Comparison of ENCODE assay signal across 8 cellular contexts in genomic region chr13:73060251-73061160, GRCh38. TPM values are rescaled to one million over a fixed set of nuclear protein-coding genes. Genes with fewer than 3 reads are reported as not detected.
DNase-seq lines count a peak whose midpoint lies in the region; ATAC-seq and TF ChIP-seq lines count a peak whose summit lies in the region.

No MANE protein-coding gene starts in this region.

- peaks cover 5% of the 10 kb centered on the region for H3K36me3 ChIP-seq in IMR-90 (ENCODE audit: control insufficient read depth, insufficient read depth, low read length)
- no peaks in the 10 kb centered on the region for H3K36me3 ChIP-seq in iPS DF 6.9 (ENCODE audit: control insufficient read depth, insufficient read depth, low read length)
- peaks cover 0 to 7% (median 0%) of the 10 kb centered on the region in 3 donors for H3K36me3 ChIP-seq in skeletal muscle tissue (ENCODE audit: control insufficient read depth in 3 of 3, insufficient read depth in 3 of 3, low read length in 3 of 3)

- 0 out of 2 replicates have a peak, but pooled peaks have one; percentile 6 for TF ChIP-seq RAD21 in IMR-90 (IDR thresholded peaks at IDR 0.05; ENCODE audit: low read length)

- H3K9ac ChIP-seq in IMR-90 (ENCODE audit: low read depth, low read length) (peak overlapping the region; percentile 52), skeletal muscle tissue (ENCODE audit: low read depth in 1 of 3, low read length in 3 of 3) (peak overlapping the region; percentile 79 to 85 (median 80))

- peak overlapping the region; percentile 53 for H3K4ac ChIP-seq in IMR-90 (ENCODE audit: low read depth, low read length)

- CTCF ChIA-PET in IMR-90 (lab: Yijun Ruan, JAX): interaction anchor here (0.6 to 1.0 kb wide), 4 partner anchors 8 to 1777 kb away, joined by 3 read pairs; no protein-coding TSS in a partner anchor

- ATAC-seq in IMR-90 (ENCODE audit: low read depth): peak; percentile 3; the same call in 1 of the 2 replicates

- 0 out of 2 replicates have a peak, but pooled peaks have one; percentile 0 for TF ChIP-seq CTCF in IMR-90 (conservative IDR thresholded peaks at IDR 0.05; ENCODE audit: low read depth, low read length)

- H3K4me1 ChIP-seq in IMR-90 (ENCODE audit: control insufficient read depth, insufficient read depth, low read length): peaks cover 5% of the 10 kb centered on the region
- H3K4me1 ChIP-seq in iPS DF 6.9 (ENCODE audit: control insufficient read depth, insufficient read depth, low read length): no peaks in the 10 kb centered on the region
- peaks cover 4 to 13% (median 6%) of the 10 kb centered on the region in 3 donors for H3K4me1 ChIP-seq in skeletal muscle tissue (ENCODE audit: control insufficient read depth in 3 of 3, insufficient read depth in 3 of 3, low read length in 3 of 3)

- peak overlapping the region; percentile 76 for H2BK5ac ChIP-seq in IMR-90 (ENCODE audit: low read depth, low read length, poor library complexity, severe bottlenecking)

- H3K9me3 Mint-ChIP-seq in activated naive CD4-positive, alpha-beta T cell treated with anti-CD3 and anti-CD28 coated beads, Interleukin-2, amount 50 U/mL, for 24 hours: no peaks in the 10 kb centered on the region

- 0% methylated on average over 8 of the region's 26 CpGs; no CpG with 5 or more reads in 1 of the 2 experiments for WGBS in IMR-90 (ENCODE audit: extremely low coverage in 2 of 2, insufficient read length in 1 of 2), 2 experiments
- WGBS in iPS DF 6.9 (ENCODE audit: insufficient coverage, insufficient read length): no CpG with 5 or more reads among the region's 26 CpGs

- POLR2A ChIA-PET in IMR-90 (lab: Charles Lee; ENCODE audit: unreplicated experiment): interaction anchor here (0.6 kb wide), 1 partner anchor 98 kb away, joined by 3 read pairs; no protein-coding TSS in a partner anchor

- peak overlapping the region; percentile 59; the same call in 1 of the 2 replicates for H4K91ac ChIP-seq in IMR-90 (ENCODE audit: insufficient read depth, low read depth, low read length)

- H3K27me3 ChIP-seq in IMR-90 (ENCODE audit: control insufficient read depth, insufficient read depth, low read length) (no peaks in the 10 kb centered on the region), iPS DF 6.9 (ENCODE audit: control insufficient read depth, insufficient read depth, low read length) (peaks cover 18% of the 10 kb centered on the region), skeletal muscle tissue (ENCODE audit: control insufficient read depth in 3 of 3, insufficient read depth in 3 of 3, low read length in 3 of 3) (no peaks in the 10 kb centered on the region)

- in situ Hi-C loops in IMR-90 (cut with MboI; ENCODE audit: low sequenced_read_pairs): no loop called here

- no peak overlapping the region for H4K5ac ChIP-seq in IMR-90 (ENCODE audit: low read depth, low read length)

- peak overlapping the region; percentile 14 for H2AK9ac ChIP-seq in IMR-90 (replicated peaks; ENCODE audit: low read depth, low read length, poor library complexity)

- H2BK15ac ChIP-seq in IMR-90 (ENCODE audit: low read depth, low read length): peak overlapping the region; percentile 26; the same call in 1 of the 3 replicates

- peak overlapping the region; percentile 13; the same call in 1 of the 2 replicates for H3K27ac ChIP-seq in IMR-90 (ENCODE audit: insufficient read depth, low read length)
- no peak overlapping the region for H3K27ac ChIP-seq in iPS DF 6.9 (ENCODE audit: low read length)
- H3K27ac ChIP-seq in skeletal muscle tissue (ENCODE audit: low read depth, low read length): peak overlapping the region; percentile 79

- H2AK5ac ChIP-seq in IMR-90 (ENCODE audit: low read depth, low read length): no peak overlapping the region

- no peaks in the 10 kb centered on the region for H3K9me3 ChIP-seq in IMR-90 (ENCODE audit: control insufficient read depth, insufficient read depth, low read length)
- H3K9me3 ChIP-seq in iPS DF 6.9 (ENCODE audit: control insufficient read depth, insufficient read depth, low read length): no peaks in the 10 kb centered on the region
- no peaks in the 10 kb centered on the region for H3K9me3 ChIP-seq in skeletal muscle tissue (ENCODE audit: control insufficient read depth in 3 of 3, low read length in 3 of 3)

- no peak overlapping the region for H3K27ac Mint-ChIP-seq in activated naive CD4-positive, alpha-beta T cell treated with anti-CD3 and anti-CD28 coated beads, Interleukin-2, amount 50 U/mL, for 24 hours

- peak overlapping the region; percentile 78 for H3K4me3 Mint-ChIP-seq in activated naive CD4-positive, alpha-beta T cell treated with anti-CD3 and anti-CD28 coated beads, Interleukin-2, amount 50 U/mL, for 24 hours

- dilution Hi-C loops in IMR-90 (cut with HindIII; ENCODE audit: low sequenced_read_pairs, unreplicated experiment): no loop called here

- peak overlapping the region; percentile 75 for H3K18ac ChIP-seq in IMR-90 (ENCODE audit: low read depth, low read length)

- no TSS peak for BruUV-seq in IMR-90 (replicated peaks; lab: Mats Ljungman, UMichigan)

- TF ChIP-seq POLR2A in IMR-90 (IDR thresholded peaks at IDR 0.05; ENCODE audit: low read depth, low read length): no peak; the same call in 1 of the 2 replicates

- peak overlapping the region; percentile 86 for H2AFZ ChIP-seq in IMR-90 (replicated peaks; ENCODE audit: low read length, poor library complexity)

- DNase-seq in COR-L47 (lab: John Stamatoyannopoulos, UW) (peak; percentile 24), IMR-90 (peak; percentile 82), iPS DF 6.9 (ENCODE audit: low read depth, low spot score) (no peak), GM19240 (ENCODE audit: insufficient read length, low spot score) (no peak), NCI-H2196 treated with DMSO at 0.1 percent for 48 hours (lab: John Stamatoyannopoulos, UW; ENCODE audit: unreplicated experiment) (no peak)
- DNase-seq in activated effector memory CD4-positive, alpha-beta T cell treated with Interleukin-2 at 50 U/mL for 16 hours: no peak

- no peaks in the 10 kb centered on the region for H3K9me1 ChIP-seq in IMR-90 (ENCODE audit: insufficient read depth, low read length)

- H3K14ac ChIP-seq in IMR-90 (replicated peaks; ENCODE audit: low read depth, low read length): 0 out of 2 replicates have a peak overlapping the region, but pooled peaks have one; percentile 51

- peak overlapping the region in 1 of 2 experiments; percentile 57; a peak in 2 of 4 replicates for H4K8ac ChIP-seq in IMR-90 (ENCODE audit: low read depth in 2 of 2, low read length in 2 of 2)

- H3K79me1 ChIP-seq in IMR-90 (ENCODE audit: low read depth in 1 of 2, low read length in 2 of 2): peaks cover 15 to 24% of the 10 kb centered on the region in 2 experiments

- intact Hi-C loops in IMR-90 (cut with micrococcal nuclease): loop anchor here (5.0 kb wide), 1 partner anchor 77 kb away; no protein-coding TSS in a partner anchor

- peak overlapping the region; percentile 66 for H2BK120ac ChIP-seq in IMR-90 (ENCODE audit: low read depth, low read length)

- H3K56ac ChIP-seq in IMR-90 (ENCODE audit: extremely low read depth, insufficient read depth, low read length): peak overlapping the region; percentile 32; the same call in 1 of the 2 replicates

- peak overlapping the region; percentile 57 for H3K23ac ChIP-seq in IMR-90 (ENCODE audit: low read depth, low read length)

- peaks cover 2% of the 10 kb centered on the region for H3K36me3 Mint-ChIP-seq in activated naive CD4-positive, alpha-beta T cell treated with anti-CD3 and anti-CD28 coated beads, Interleukin-2, amount 50 U/mL, for 24 hours

- H3K4me3 ChIP-seq in IMR-90 (ENCODE audit: insufficient read depth, low read depth, low read length): peak overlapping the region; percentile 91
- H3K4me3 ChIP-seq in iPS DF 6.9 (ENCODE audit: low read length): peak overlapping the region; percentile 82; the same call in 1 of the 2 replicates
- H3K4me3 ChIP-seq in skeletal muscle tissue (ENCODE audit: low read length in 3 of 3): peak overlapping the region; percentile 81 to 87 (median 84)

- H3K4me1 Mint-ChIP-seq in activated naive CD4-positive, alpha-beta T cell treated with anti-CD3 and anti-CD28 coated beads, Interleukin-2, amount 50 U/mL, for 24 hours: peaks cover 21% of the 10 kb centered on the region

- no peaks in the 10 kb centered on the region for H4K20me1 ChIP-seq in IMR-90 (ENCODE audit: insufficient read depth, low read length)

- H2BK20ac ChIP-seq in IMR-90 (ENCODE audit: low read depth, low read length): peak overlapping the region; percentile 22; the same call in 1 of the 2 replicates

- H3K27me3 Mint-ChIP-seq in activated naive CD4-positive, alpha-beta T cell treated with anti-CD3 and anti-CD28 coated beads, Interleukin-2, amount 50 U/mL, for 24 hours: peaks cover 12% of the 10 kb centered on the region

- peak overlapping the region; percentile 97 for H3K4me2 ChIP-seq in IMR-90 (ENCODE audit: low read depth, low read length)

TF ChIP-seq in IMR-90, 13 proteins besides CTCF, POLR2A, EP300 and RAD21 (continues in another document):
- peak; percentile 8; the same call in 1 of the 2 replicates for TF ChIP-seq NFE2L2 (IDR thresholded peaks at IDR 0.05; ENCODE audit: low read depth, low read length)
- TF ChIP-seq, protein P1, sequence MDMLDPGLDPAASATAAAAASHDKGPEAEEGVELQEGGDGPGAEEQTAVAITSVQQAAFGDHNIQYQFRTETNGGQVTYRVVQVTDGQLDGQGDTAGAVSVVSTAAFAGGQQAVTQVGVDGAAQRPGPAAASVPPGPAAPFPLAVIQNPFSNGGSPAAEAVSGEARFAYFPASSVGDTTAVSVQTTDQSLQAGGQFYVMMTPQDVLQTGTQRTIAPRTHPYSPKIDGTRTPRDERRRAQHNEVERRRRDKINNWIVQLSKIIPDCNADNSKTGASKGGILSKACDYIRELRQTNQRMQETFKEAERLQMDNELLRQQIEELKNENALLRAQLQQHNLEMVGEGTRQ (IDR thresholded peaks at IDR 0.05; ENCODE audit: low read depth, low read length): no peak
- TF ChIP-seq SMC3 (IDR thresholded peaks at IDR 0.05; ENCODE audit: low read depth, low read length): peak; percentile 8; the same call in 1 of the 2 replicates
- TF ChIP-seq ELK1 (IDR thresholded peaks at IDR 0.05; ENCODE audit: borderline replicate concordance, low read depth, low read length): no peak
- TF ChIP-seq CHD1 (IDR thresholded peaks at IDR 0.05; ENCODE audit: low read depth, low read length): no peak
- 0 out of 2 replicates have a peak, but pooled peaks have one; percentile 5 for TF ChIP-seq MAFK (IDR thresholded peaks at IDR 0.05; ENCODE audit: low read depth, low read length)

RNA-seq across cellular contexts. Expression of gene KLF5, which starts 1.7 kb away (rescaled TPM):
- total RNA-seq in IMR-90 (2012; rRNA removed) (4.4 and 5.4 TPM in 2 replicates), skeletal muscle tissue (11.0 TPM)
- 8.8 and 11.2 TPM in 2 replicates for polyA plus RNA-seq in IMR-90 (2012; rRNA removed)
- polyA plus RNA-seq in IMR-90 (2012; cell fraction: cytosol; rRNA removed): 1.9 and 4.8 TPM in 2 replicates
- 3.7 and 10.8 TPM in 2 replicates for polyA plus RNA-seq in IMR-90 (2012; cell fraction: nucleus; rRNA removed; ENCODE audit: low replicate concordance)

Comparison
In these comparisons a context has a peak if more than half of its experiments do, and no peak if none do; other contexts are left out.
1. DNase-seq: peak in COR-L47 (single experiment) and IMR-90 (single experiment); none in iPS DF 6.9 (single experiment), GM19240 (single experiment), NCI-H2196 treated with DMSO at 0.1 percent for 48 hours (single experiment) and activated effector memory CD4-positive, alpha-beta T cell treated with Interleukin-2 at 50 U/mL for 16 hours (single experiment).
2. Peak in every context shown above with its lines, with median percentiles within 50 percentile points of each other: H3K4me3 ChIP-seq.